1 cellular context compared by ENCODE assay signal in genomic region chr17:7838291-7839075, GRCh38.
TF ChIP-seq lines count a peak whose summit lies in the region.

No MANE protein-coding gene starts in this region.

TF ChIP-seq in A549, 52 proteins besides CTCF, POLR2A, EP300 and RAD21:
- TF ChIP-seq CEBPB (IDR thresholded peaks at IDR 0.05) (peak in 1 of 2 experiments; percentile 43; a peak in 1 of 4 replicates), EHMT2 (IDR thresholded peaks at IDR 0.05; ENCODE audit: low read depth) (no peak), JUN (IDR thresholded peaks at IDR 0.05) (0 out of 5 replicates have a peak, but pooled peaks of 1 of the 2 experiments have one; percentile 37)
